In genomic region chr3:17258823-17259436, GRCh38 we compare ENCODE assay signal across 8 cellular contexts.
A peak's percentile ranks its signal among the peaks of the same experiment; 100 is the strongest.
DNase-seq lines count a peak whose midpoint lies in the region; ATAC-seq, FAIRE-seq and TF ChIP-seq lines count a peak whose summit lies in the region.

No MANE protein-coding gene starts in this region.

- H3K4me1 ChIP-seq in A549, result no peaks in the 10 kb centered on the region
- H3K4me1 ChIP-seq in lung (ENCODE audit: control insufficient read depth in 2 of 2, insufficient read depth in 2 of 2, low read length in 2 of 2), result peaks cover 0 to 3% of the 10 kb centered on the region in 2 donors

- H3K4me3 ChIP-seq in A549 (no peak overlapping the region), cardiac fibroblast (replicated peaks in 1 of 2; ENCODE audit: low read depth in 2 of 2, low read length in 2 of 2) (no peak overlapping the region), lung (no peak overlapping the region)

- H3K27ac ChIP-seq in A549 (no peak overlapping the region), lung (ENCODE audit: low read depth in 1 of 2, low read length in 1 of 2) (no peak overlapping the region)

- WGBS in A549 (ENCODE audit: missing lambda C conversion rate), result 24% methylated on average over 3 of the region's 3 CpGs
- WGBS in lung, 2 donors, result 39 to 43% methylated on average over 3 of the region's 3 CpGs

- peak; percentile 28 to 45 for DNase-seq in A549 (ENCODE audit: low read depth in 1 of 2, low spot score in 1 of 2)
- DNase-seq in EL, result peak; percentile 32
- DNase-seq in NCI-H1694 treated with DMSO at 0.1 percent for 48 hours (lab: John Stamatoyannopoulos, UW), result peak; percentile 20
- peak; percentile 52 to 64 for DNase-seq in cardiac fibroblast (ENCODE audit: low read depth in 2 of 2)
- DNase-seq in lung (ENCODE audit: low spot score), result no peak
- no peak for DNase-seq in activated CD4-positive, alpha-beta T cell treated with anti-CD3 and anti-CD28 coated beads for 48 hours

- POLR2A ChIA-PET in A549 (lab: Yijun Ruan, JAX), result no interaction called here

- CTCF ChIA-PET in A549 (lab: Yijun Ruan, JAX), result interaction anchor here (1.2 to 2.1 kb wide), 6 partner anchors 11 to 582 kb away, joined by 3 to 6 read pairs (median 4); no protein-coding TSS in a partner anchor

- peak; percentile 75 to 78 for TF ChIP-seq RAD21 in A549 (conservative IDR thresholded peaks at IDR 0.05 in 1 of 2, IDR thresholded peaks at IDR 0.05 in 1 of 2)

- TF ChIP-seq CTCF in A549 (IDR thresholded peaks at IDR 0.05), result peak; percentile 83
- peak; percentile 60 for TF ChIP-seq CTCF in cardiac fibroblast (IDR thresholded peaks at IDR 0.05; ENCODE audit: low read depth, low read length)
- peak; percentile 46 for TF ChIP-seq CTCF in lung (IDR thresholded peaks at IDR 0.05; ENCODE audit: control extremely low read depth, extremely low read depth)

- TF ChIP-seq EP300 in A549 (IDR thresholded peaks at IDR 0.05), result no peak

- FAIRE-seq in A549 (lab: Jason Lieb, UNC), result peak; percentile 73

- ATAC-seq in A549, result no peak
- no peak for ATAC-seq in lung (ENCODE audit: insufficient read depth, low FRiP score)
- ATAC-seq in GM18498 (IDR thresholded peaks at IDR 0.05; ENCODE audit: unreplicated experiment), result no peak
- no peak for ATAC-seq in GM21360 (IDR thresholded peaks at IDR 0.05; ENCODE audit: unreplicated experiment)

- no peaks in the 10 kb centered on the region for H3K9me3 ChIP-seq in A549
- H3K9me3 ChIP-seq in lung (ENCODE audit: control insufficient read depth in 2 of 2, insufficient read depth in 1 of 2, low read length in 1 of 2), result no peaks in the 10 kb centered on the region

- H3K4me2 ChIP-seq in A549, result no peak overlapping the region

- H3K27me3 ChIP-seq in lung (ENCODE audit: control insufficient read depth, insufficient read depth), result no peaks in the 10 kb centered on the region

- no peaks in the 10 kb centered on the region for H3K36me3 ChIP-seq in lung (ENCODE audit: control insufficient read depth in 2 of 2, insufficient read depth in 2 of 2, low read length in 2 of 2)

- TF ChIP-seq POLR2A in A549 (IDR thresholded peaks at IDR 0.05; ENCODE audit: low read length), result no peak

TF ChIP-seq in A549, 52 proteins besides CTCF, POLR2A, EP300 and RAD21:
- TF ChIP-seq SMC3 (IDR thresholded peaks at IDR 0.05) (peak; percentile 75), MAFK (IDR thresholded peaks at IDR 0.05; ENCODE audit: partially characterized antibody) (peak; percentile 49), JUNB (IDR thresholded peaks at IDR 0.05) (no peak), TP53 (CRISPR knock-in tag; IDR thresholded peaks at IDR 0.05) (no peak), NR3C1 (IDR thresholded peaks at IDR 0.05) (no peak), KDM5A (IDR thresholded peaks at IDR 0.05) (0 out of 2 replicates have a peak, but pooled peaks have one; percentile 23)

Comparison
In these comparisons a context has a peak if more than half of its experiments do, and no peak if none do; other contexts are left out.
1. DNase-seq: peak in A549 (2 of 2), EL (single experiment), NCI-H1694 treated with DMSO at 0.1 percent for 48 hours (single experiment) and cardiac fibroblast (2 of 2); none in lung (single experiment) and activated CD4-positive, alpha-beta T cell treated with anti-CD3 and anti-CD28 coated beads for 48 hours (single experiment).
2. Peak in every context shown above with its lines, with median percentiles within 50 percentile points of each other: CTCF ChIP-seq.